In genomic region chr16:22321340-22322001, GRCh38 we compare ENCODE assay signal across 8 cellular contexts. TPM values are rescaled to one million over a fixed set of nuclear protein-coding genes. Genes with fewer than 3 reads are reported as not detected.
DNase-seq lines count a peak whose midpoint lies in the region; ATAC-seq and TF ChIP-seq lines count a peak whose summit lies in the region.

No MANE protein-coding gene starts in this region.

- H3K4me1 ChIP-seq in adipocyte (ENCODE audit: control insufficient read depth, insufficient read depth, low read length) (peaks cover under 1% of the 10 kb centered on the region), left ventricle myocardium inferior (peaks cover 6% of the 10 kb centered on the region)

- peaks cover 42% of the 10 kb centered on the region for H3K36me3 ChIP-seq in GM06990 (ENCODE audit: control insufficient read depth, insufficient read depth, low read length)
- peaks cover 75% of the 10 kb centered on the region for H3K36me3 ChIP-seq in adipocyte (ENCODE audit: control insufficient read depth, insufficient read depth, low read length, severe bottlenecking)
- peaks cover 85% of the 10 kb centered on the region for H3K36me3 ChIP-seq in left ventricle myocardium inferior

- intact Hi-C loops in left ventricle myocardium inferior (cut with micrococcal nuclease) = no loop called here

- DNase-seq in GM06990 (ENCODE audit: extremely low read depth, insufficient read length) (peak; percentile 50), NCI-H1105 (lab: John Stamatoyannopoulos, UW) (peak; percentile 34), SW480 (ENCODE audit: low spot score) (peak; percentile 45), adipocyte (ENCODE audit: low read depth) (peak; percentile 81), left ventricle myocardium inferior (peak; percentile 61), retinal pigment epithelial cell (ENCODE audit: low read depth) (peak; percentile 51)

- H3K9ac ChIP-seq in adipocyte (ENCODE audit: low read length) = no peak overlapping the region

- TF ChIP-seq POLR2A in GM18505 (IDR thresholded peaks at IDR 0.05; ENCODE audit: borderline replicate concordance, extremely low read depth, insufficient read depth, insufficient read length) = no peak

- H3K9me3 ChIP-seq in adipocyte (ENCODE audit: control insufficient read depth, low read length) (no peaks in the 10 kb centered on the region), left ventricle myocardium inferior (replicated peaks) (no peaks in the 10 kb centered on the region)

- H3K27me3 ChIP-seq in GM06990 (replicated peaks; ENCODE audit: control insufficient read depth, insufficient read depth, low read length) (no peaks in the 10 kb centered on the region), adipocyte (replicated peaks; ENCODE audit: control insufficient read depth, insufficient read depth, low read length) (no peaks in the 10 kb centered on the region), left ventricle myocardium inferior (ENCODE audit: low read depth) (no peaks in the 10 kb centered on the region)

- peak; percentile 88 for TF ChIP-seq CTCF in GM06990 (IDR thresholded peaks at IDR 0.05; ENCODE audit: insufficient read depth, low read length, poor library complexity, severe bottlenecking)
- peak; percentile 90 for TF ChIP-seq CTCF in left ventricle myocardium inferior (IDR thresholded peaks at IDR 0.05; ENCODE audit: borderline replicate concordance)
- peak; percentile 86 for TF ChIP-seq CTCF in retinal pigment epithelial cell (conservative IDR thresholded peaks at IDR 0.05; ENCODE audit: low read depth, low read length)

- H3K27ac ChIP-seq in left ventricle myocardium inferior (replicated peaks) = no peak overlapping the region

- H3K4me3 ChIP-seq in GM06990 (replicated peaks; ENCODE audit: low read depth, low read length) = no peak overlapping the region
- no peak overlapping the region for H3K4me3 ChIP-seq in adipocyte (ENCODE audit: low read length)
- no peak overlapping the region for H3K4me3 ChIP-seq in left ventricle myocardium inferior
- H3K4me3 ChIP-seq in retinal pigment epithelial cell (ENCODE audit: low read length) = no peak overlapping the region

- ATAC-seq in HG03457 (IDR thresholded peaks at IDR 0.05; ENCODE audit: unreplicated experiment) (no peak), GM18505 (IDR thresholded peaks at IDR 0.05; ENCODE audit: unreplicated experiment) (no peak)

RNA-seq across cellular contexts. Expression of gene POLR3E, which starts 24.3 kb away (rescaled TPM):
- 38.4 TPM for total RNA-seq in left ventricle myocardium inferior

RNA-seq across cellular contexts. Expression of gene CDR2, which starts 52.9 kb away (rescaled TPM):
- total RNA-seq in left ventricle myocardium inferior = 6.8 TPM
